Comparison of ENCODE assay signal across 30 cellular contexts in genomic region chr15:69508659-69509058, GRCh38. TPM values are rescaled to one million over a fixed set of nuclear protein-coding genes. Genes with fewer than 3 reads are reported as not detected.
DNase-seq lines count a peak whose midpoint lies in the region; ATAC-seq and TF ChIP-seq lines count a peak whose summit lies in the region.
"Had no signal": no experiment of that assay in that cellular context is flagged by ENCODE, and none has a peak within 500 bp of the region (broad histone marks: within the 10 kb centered on the region; RNA-seq: fewer than 3 reads in every experiment).

No MANE protein-coding gene starts in this region.

- no peaks in the 10 kb centered on the region for H4K20me1 ChIP-seq in mammary epithelial cell (ENCODE audit: insufficient read depth, low read length)
- H4K20me1 ChIP-seq in PC-9 (ENCODE audit: insufficient read depth): no peaks in the 10 kb centered on the region

- POLR2A ChIA-PET in PC-9 (lab: Charles Lee; ENCODE audit: unreplicated experiment): no interaction called here

- no peaks in the 10 kb centered on the region for H3K9me2 ChIP-seq in PC-9 (ENCODE audit: insufficient read depth)

- no peak for TF ChIP-seq CTCF in NB4 (IDR thresholded peaks at IDR 0.05; ENCODE audit: low read depth, low read length)
- no peak for TF ChIP-seq CTCF in mammary epithelial cell (conservative IDR thresholded peaks at IDR 0.05 in 1 of 2, IDR thresholded peaks at IDR 0.05 in 1 of 2; ENCODE audit: extremely low read depth in 1 of 2, insufficient read depth in 1 of 2, low read depth in 1 of 2, low read length in 2 of 2)
- TF ChIP-seq CTCF in PC-9 (conservative IDR thresholded peaks at IDR 0.05): no peak

- H3K79me2 ChIP-seq in mammary epithelial cell (ENCODE audit: insufficient read depth, low read length) (no peaks in the 10 kb centered on the region), PC-9 (ENCODE audit: low read depth) (no peaks in the 10 kb centered on the region)
- H3K79me2 ChIP-seq: hepatocyte had no signal

- WGBS in mammary epithelial cell (ENCODE audit: low coverage, missing lambda C conversion rate): 45% methylated on average over 1 of the region's 1 CpG

- H3K27ac ChIP-seq in mammary epithelial cell (ENCODE audit: insufficient read depth, low read depth, low read length) (no peak overlapping the region), PC-9 (no peak overlapping the region)
- H3K27ac ChIP-seq: C4-2B, hepatocyte, HL-60, right lobe of liver, SJSA1 had no signal

- no peaks in the 10 kb centered on the region for H3F3A ChIP-seq in PC-9 (ENCODE audit: insufficient read depth, low read depth)

- peak; percentile 12 for DNase-seq in SKM-1 treated with dmso at 0.1 percent for 144 hours (lab: John Stamatoyannopoulos, UW; ENCODE audit: unreplicated experiment)
- DNase-seq in SKM-1 (lab: John Stamatoyannopoulos, UW; ENCODE audit: unreplicated experiment): no peak
- peak; percentile 19 for DNase-seq in NB4 (ENCODE audit: low read depth)
- DNase-seq in immature natural killer cell: no peak
- no peak for DNase-seq in stimulated activated effector memory CD8-positive, alpha-beta T cell treated with anti-CD3 and anti-CD28 coated beads, Interleukin-12 subunit alpha, Interleukin-12 subunit beta, amount 100 ng/mL, for 72 hours (ENCODE audit: low spot score in 2 of 2)
- no peak for DNase-seq in mammary epithelial cell
- DNase-seq in PC-9: no peak
- DNase-seq in DMS79 (lab: John Stamatoyannopoulos, UW): no peak
- DNase-seq: 8988T; activated CD4-positive, alpha-beta T cell treated with anti-CD3 and anti-CD28 coated beads, Interleukin-2, amount 50 U/mL, for 4 hours; activated naive CD4-positive, alpha-beta T cell treated with anti-CD3 and anti-CD28 coated beads, Interleukin-2, amount 50 U/mL, for 16 hours; COR-L47; Karpas-422; left colon; NCI-H1048; NCI-H1694 treated with DMSO at 0.1 percent for 48 hours; NCI-H446 treated with DMSO at 0.1 percent for 48 hours; NCI-H774; right lobe of liver; stimulated activated CD4-positive, alpha-beta T cell treated with anti-CD3 and anti-CD28 coated beads, Interleukin-12 subunit alpha, Interleukin-12 subunit beta, amount 100 ng/mL, for 4 hours; stimulated activated CD4-positive, alpha-beta T cell treated with anti-CD3 and anti-CD28 coated beads, Interleukin-2, amount 100 ng/mL, for 48 hours; T-cell had no signal

- H3K9me3 ChIP-seq in mammary epithelial cell (replicated peaks; ENCODE audit: insufficient read depth, low read length) (no peaks in the 10 kb centered on the region), PC-9 (ENCODE audit: insufficient read depth, low read depth) (no peaks in the 10 kb centered on the region)
- H3K9me3 ChIP-seq: right lobe of liver, SJSA1 had no signal

- H3K4me2 ChIP-seq in mammary epithelial cell (ENCODE audit: insufficient read depth, low read depth, low read length): no peak overlapping the region
- no peak overlapping the region for H3K4me2 ChIP-seq in PC-9
- H3K4me2 ChIP-seq: hepatocyte had no signal

- peak; percentile 6 for ATAC-seq in stimulated activated effector memory CD8-positive, alpha-beta T cell treated with anti-CD3 and anti-CD28 coated beads, Interleukin-12 subunit alpha, Interleukin-12 subunit beta, amount 100 ng/mL, for 72 hours
- ATAC-seq: HCT116, left colon, right lobe of liver, T-cell had no signal

- H3K4me1 ChIP-seq in mammary epithelial cell (ENCODE audit: insufficient read depth, low read length) (no peaks in the 10 kb centered on the region), PC-9 (replicated peaks; ENCODE audit: insufficient read depth) (no peaks in the 10 kb centered on the region)
- H3K4me1 ChIP-seq: right lobe of liver had no signal

- H3K9ac ChIP-seq in mammary epithelial cell (ENCODE audit: insufficient read depth, low read length): no peak overlapping the region

- H3K36me3 ChIP-seq in mammary epithelial cell (ENCODE audit: insufficient read depth, low read length): no peaks in the 10 kb centered on the region
- H3K36me3 ChIP-seq in PC-9 (ENCODE audit: low read depth): no peaks in the 10 kb centered on the region
- H3K36me3 ChIP-seq: right lobe of liver, SJSA1 had no signal

- peaks cover 0 to 3% (median 0%) of the 10 kb centered on the region in 3 donors for H3K36me3 Mint-ChIP-seq in immature natural killer cell
- H3K36me3 Mint-ChIP-seq in stimulated activated effector memory CD8-positive, alpha-beta T cell treated with anti-CD3 and anti-CD28 coated beads, Interleukin-12 subunit alpha, Interleukin-12 subunit beta, amount 100 ng/mL, for 72 hours: no peaks in the 10 kb centered on the region
- H3K36me3 Mint-ChIP-seq: brain, T-cell, type B pancreatic cell had no signal

- peaks cover 36 to 56% of the 10 kb centered on the region in 2 donors for H3K4me1 Mint-ChIP-seq in immature natural killer cell
- H3K4me1 Mint-ChIP-seq in stimulated activated effector memory CD8-positive, alpha-beta T cell treated with anti-CD3 and anti-CD28 coated beads, Interleukin-12 subunit alpha, Interleukin-12 subunit beta, amount 100 ng/mL, for 72 hours: peaks cover 8% of the 10 kb centered on the region
- H3K4me1 Mint-ChIP-seq: T-cell had no signal

- CTCF ChIA-PET in mammary epithelial cell (lab: Charles Lee; ENCODE audit: low non-redundant PET): no interaction called here
- CTCF ChIA-PET in PC-9 (lab: Charles Lee): no interaction called here

- H3K27ac Mint-ChIP-seq in immature natural killer cell: peak overlapping the region; percentile 67 to 91 (median 78)
- H3K27ac Mint-ChIP-seq in stimulated activated effector memory CD8-positive, alpha-beta T cell treated with anti-CD3 and anti-CD28 coated beads, Interleukin-12 subunit alpha, Interleukin-12 subunit beta, amount 100 ng/mL, for 72 hours: no peak overlapping the region
- H3K27ac Mint-ChIP-seq: brain, progenitor cell of endocrine pancreas, T-cell, type B pancreatic cell had no signal

- BruUV-seq in mammary epithelial cell (replicated peaks; lab: Mats Ljungman, UMichigan) (no TSS peak), PC-9 (replicated peaks; lab: Mats Ljungman, UMichigan) (no TSS peak)

- no peak for TF ChIP-seq POLR2A in NB4 (IDR thresholded peaks at IDR 0.05; ENCODE audit: extremely low read depth, insufficient read length)

- H3K4me3 Mint-ChIP-seq in immature natural killer cell: no peak overlapping the region
- no peak overlapping the region for H3K4me3 Mint-ChIP-seq in stimulated activated effector memory CD8-positive, alpha-beta T cell treated with anti-CD3 and anti-CD28 coated beads, Interleukin-12 subunit alpha, Interleukin-12 subunit beta, amount 100 ng/mL, for 72 hours
- H3K4me3 Mint-ChIP-seq: brain, T-cell, type B pancreatic cell had no signal

- dilution Hi-C loops in mammary epithelial cell (cut with HindIII; ENCODE audit: low sequenced_read_pairs): no loop called here

- peaks cover 3 to 11% (median 7%) of the 10 kb centered on the region in 3 donors for H3K27me3 Mint-ChIP-seq in immature natural killer cell (ENCODE audit: low read depth in 3 of 3)

- no peaks in the 10 kb centered on the region for H3K9me3 Mint-ChIP-seq in immature natural killer cell
- no peaks in the 10 kb centered on the region for H3K9me3 Mint-ChIP-seq in stimulated activated effector memory CD8-positive, alpha-beta T cell treated with anti-CD3 and anti-CD28 coated beads, Interleukin-12 subunit alpha, Interleukin-12 subunit beta, amount 100 ng/mL, for 72 hours
- H3K9me3 Mint-ChIP-seq: T-cell had no signal

- H2AFZ ChIP-seq in mammary epithelial cell (ENCODE audit: low read depth, low read length) (no peak overlapping the region), PC-9 (no peak overlapping the region)
- H2AFZ ChIP-seq: hepatocyte had no signal

- H3K27me3 ChIP-seq in mammary epithelial cell (ENCODE audit: insufficient read depth, low read length) (no peaks in the 10 kb centered on the region), PC-9 (ENCODE audit: insufficient read depth, low read depth) (no peaks in the 10 kb centered on the region)
- H3K27me3 ChIP-seq: hepatocyte, right lobe of liver, SJSA1 had no signal

- in situ Hi-C loops in mammary epithelial cell (cut with MboI; ENCODE audit: low sequenced_read_pairs in 2 of 2): loop anchor here in 1 of 2 donors (25.0 kb wide), 1 partner anchor 204 kb away; no protein-coding TSS in a partner anchor

- intact Hi-C loops in mammary epithelial cell (cut with micrococcal nuclease) (no loop called here), PC-9 (cut with micrococcal nuclease; ENCODE audit: unreplicated experiment) (no loop called here)

- H3K4me3 ChIP-seq in NB4 (ENCODE audit: low read depth, low read length) (no peak overlapping the region), mammary epithelial cell (replicated peaks in 1 of 3; ENCODE audit: insufficient read depth in 1 of 3, low read depth in 2 of 3, low read length in 3 of 3) (no peak overlapping the region), PC-9 (no peak overlapping the region)
- H3K4me3 ChIP-seq: hepatocyte, right lobe of liver, SJSA1 had no signal

RNA-seq across cellular contexts. Expression of gene RPLP1, which starts 56.0 kb away (rescaled TPM):
- polyA plus RNA-seq in immature natural killer cell (1,000 to 10,000 TPM in 2 of 3 donors, 100 to 1,000 TPM in 1; 537 to 1,740 (median 1,337) TPM), mammary epithelial cell (1,472 TPM)
- total RNA-seq in mammary epithelial cell (1,000 to 10,000 TPM in 1 of 2 donors, 100 to 1,000 TPM in 1; 152 to 1,750 TPM), PC-9 (2021) (1,651 and 3,001 TPM in 2 replicates)
- 850 TPM for polyA minus RNA-seq in mammary epithelial cell

Comparison
In these comparisons a context has a peak if more than half of its experiments do, and no peak if none do; other contexts are left out.
1. DNase-seq: peak in SKM-1 treated with dmso at 0.1 percent for 144 hours (single experiment) and NB4 (single experiment); none in SKM-1 (single experiment), immature natural killer cell (0 of 3), stimulated activated effector memory CD8-positive, alpha-beta T cell treated with anti-CD3 and anti-CD28 coated beads, Interleukin-12 subunit alpha, Interleukin-12 subunit beta, amount 100 ng/mL, for 72 hours (0 of 2), mammary epithelial cell (single experiment), PC-9 (0 of 2) and DMS79 (single experiment).